9 cellular contexts compared by ENCODE assay signal in the genomic region with DNA sequence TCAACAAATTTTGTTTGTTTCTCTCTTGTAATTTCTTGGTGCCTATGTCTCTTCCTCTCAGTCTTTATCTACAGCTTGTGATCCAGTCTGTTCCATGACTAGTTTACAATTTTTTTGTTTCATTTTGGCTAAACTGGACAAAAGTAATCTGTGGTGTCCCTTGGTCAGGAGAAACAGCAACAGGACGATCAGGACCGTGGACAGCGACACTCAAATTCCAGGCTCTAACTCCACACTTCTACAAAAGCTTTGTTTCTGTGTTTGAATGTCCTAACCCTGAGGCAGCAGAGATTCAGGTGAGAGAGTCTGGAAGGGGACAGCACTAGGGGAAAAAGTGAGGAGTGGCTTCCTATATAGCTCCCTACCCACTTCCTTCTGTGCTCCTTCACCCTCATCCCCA.
A peak's percentile ranks its signal among the peaks of the same experiment; 100 is the strongest.
DNase-seq lines count a peak whose midpoint lies in the region; ATAC-seq and TF ChIP-seq lines count a peak whose summit lies in the region.
"Had no signal": no experiment of that assay in that cellular context is flagged by ENCODE, and none has a peak within 500 bp of the region (broad histone marks: within the 10 kb centered on the region; RNA-seq: fewer than 3 reads in every experiment).

No MANE protein-coding gene starts in this region.

- no peak for ATAC-seq in GM21515 (IDR thresholded peaks at IDR 0.05; ENCODE audit: unreplicated experiment)
- ATAC-seq in GM18517 (IDR thresholded peaks at IDR 0.05; ENCODE audit: unreplicated experiment), result no peak

- peaks cover 6% of the 10 kb centered on the region for H3K27me3 Mint-ChIP-seq in nephron progenitor cell (ENCODE audit: low read depth, poor library complexity)
- H3K27me3 Mint-ChIP-seq: activated B cell treated with CpG ODN at 0.5 μM for 24 hours had no signal

- no peak overlapping the region for H3K27ac Mint-ChIP-seq in nephron progenitor cell
- H3K27ac Mint-ChIP-seq: activated B cell treated with CpG ODN at 0.5 μM for 24 hours had no signal

- no peaks in the 10 kb centered on the region for H3K4me1 Mint-ChIP-seq in nephron progenitor cell
- H3K4me1 Mint-ChIP-seq: activated B cell treated with CpG ODN at 0.5 μM for 24 hours had no signal

- no peaks in the 10 kb centered on the region for H3K36me3 Mint-ChIP-seq in nephron progenitor cell (ENCODE audit: low read depth)

- DNase-seq in DMS53 (lab: John Stamatoyannopoulos, UW) (peak; percentile 4), DMS53 treated with DMSO at 0.1 percent for 48 hours (lab: John Stamatoyannopoulos, UW; ENCODE audit: unreplicated experiment) (no peak), LHCN-M2 (ENCODE audit: low read depth) (peak; percentile 2), dedifferentiated amniotic fluid mesenchymal stem cell (ENCODE audit: extremely low spot score) (peak; percentile 17), nephron progenitor cell (peak; percentile 79), C1 segment of cervical spinal cord (lab: John Stamatoyannopoulos, UW) (no peak)
- DNase-seq: activated B cell treated with CpG ODN at 0.5 μM for 24 hours had no signal

- H3K9me3 Mint-ChIP-seq in nephron progenitor cell, result peaks cover 9% of the 10 kb centered on the region

- no peak overlapping the region for H3K4me3 Mint-ChIP-seq in nephron progenitor cell
- H3K4me3 Mint-ChIP-seq: activated B cell treated with CpG ODN at 0.5 μM for 24 hours had no signal

- no peak for TF ChIP-seq CTCF in nephron progenitor cell (IDR thresholded peaks at IDR 0.05)

Comparison
In these comparisons a context has a peak if more than half of its experiments do, and no peak if none do; other contexts are left out.
1. DNase-seq: peak in DMS53 (single experiment), LHCN-M2 (single experiment), dedifferentiated amniotic fluid mesenchymal stem cell (single experiment) and nephron progenitor cell (single experiment); none in DMS53 treated with DMSO at 0.1 percent for 48 hours (single experiment) and C1 segment of cervical spinal cord (0 of 14).